Comparison of ENCODE assay signal across 1 cellular context in the genomic region with DNA sequence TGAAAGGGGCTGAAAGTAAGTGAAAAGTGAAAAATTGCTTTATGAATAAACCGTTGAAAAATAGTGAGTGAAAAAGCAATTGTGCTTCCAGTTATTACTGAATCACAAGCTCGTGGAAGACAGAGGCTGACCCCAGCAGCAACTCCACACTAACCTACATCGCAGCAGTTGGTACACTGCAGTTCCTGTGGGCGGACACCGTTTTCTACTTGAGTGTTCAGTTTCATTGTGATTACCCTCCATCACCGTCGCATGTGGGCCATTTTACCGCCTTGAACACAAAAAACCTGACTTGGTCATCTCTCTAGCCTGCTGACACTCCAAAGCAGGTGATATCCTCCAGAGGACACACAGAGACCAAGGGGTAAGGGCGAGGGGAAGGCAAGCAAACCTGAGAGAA.
TF ChIP-seq lines count a peak whose summit lies in the region.

No MANE protein-coding gene starts in this region.

TF ChIP-seq in SK-N-SH, 30 proteins besides CTCF, POLR2A, EP300 and RAD21 (continued from another document):
- TF ChIP-seq, protein P1, sequence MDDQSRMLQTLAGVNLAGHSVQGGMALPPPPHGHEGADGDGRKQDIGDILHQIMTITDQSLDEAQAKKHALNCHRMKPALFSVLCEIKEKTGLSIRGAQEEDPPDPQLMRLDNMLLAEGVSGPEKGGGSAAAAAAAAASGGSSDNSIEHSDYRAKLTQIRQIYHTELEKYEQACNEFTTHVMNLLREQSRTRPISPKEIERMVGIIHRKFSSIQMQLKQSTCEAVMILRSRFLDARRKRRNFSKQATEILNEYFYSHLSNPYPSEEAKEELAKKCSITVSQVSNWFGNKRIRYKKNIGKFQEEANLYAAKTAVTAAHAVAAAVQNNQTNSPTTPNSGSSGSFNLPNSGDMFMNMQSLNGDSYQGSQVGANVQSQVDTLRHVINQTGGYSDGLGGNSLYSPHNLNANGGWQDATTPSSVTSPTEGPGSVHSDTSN (IDR thresholded peaks at IDR 0.05): no peak
- TF ChIP-seq RCOR1 (IDR thresholded peaks at IDR 0.05; ENCODE audit: low read length): no peak
- no peak for TF ChIP-seq SMC3 (IDR thresholded peaks at IDR 0.05; ENCODE audit: low read depth, low read length)
- no peak for TF ChIP-seq RXRA (IDR thresholded peaks at IDR 0.05; ENCODE audit: borderline replicate concordance, low read depth)
- TF ChIP-seq NRF1 (IDR thresholded peaks at IDR 0.05; ENCODE audit: low read depth, low read length): no peak
- no peak for TF ChIP-seq TEAD4 (IDR thresholded peaks at IDR 0.05; ENCODE audit: borderline replicate concordance, insufficient read depth)
